In genomic region chr2:10422251-10422650, GRCh38 we compare ENCODE assay signal across 29 cellular contexts.
"Had no signal": no experiment of that assay in that cellular context is flagged by ENCODE, and none has a peak within 500 bp of the region (broad histone marks: within the 10 kb centered on the region; RNA-seq: fewer than 3 reads in every experiment).

No MANE protein-coding gene starts in this region.

- H3K4me3 ChIP-seq: adrenal gland, body of pancreas had no signal

- H3K9me3 ChIP-seq: adrenal gland, body of pancreas had no signal

- H3K4me1 ChIP-seq: adrenal gland had no signal

- ATAC-seq: activated CD4-positive, CD25-positive, alpha-beta regulatory T cell treated with anti-CD3 and anti-CD28 coated beads, Interleukin-2, amount 50 U/mL, for 24 hours; activated CD8-positive, alpha-beta T cell treated with anti-CD3 and anti-CD28 coated beads for 36 hours; activated naive CD8-positive, alpha-beta T cell treated with anti-CD3 and anti-CD28 coated beads, Interleukin-2, amount 50 U/mL, for 24 hours; activated T-cell treated with anti-CD3 and anti-CD28 coated beads, Interleukin-2, amount 50 U/mL, for 4 hours; activated T-helper 17 cell treated with anti-CD3 and anti-CD28 coated beads, Interleukin-2, amount 50 U/mL, for 72 hours; body of pancreas; effector memory CD8-positive, alpha-beta T cell; T-helper 17 cell had no signal

- H3K27ac ChIP-seq: adrenal gland, body of pancreas, epithelial cell of prostate, WERI-Rb-1 had no signal

- H3K27me3 ChIP-seq: adrenal gland, body of pancreas had no signal

- DNase-seq: activated B cell treated with CpG ODN at 0.5 μM for 24 hours; activated CD4-positive, alpha-beta T cell treated with anti-CD3 and anti-CD28 coated beads for 48 hours; activated CD4-positive, alpha-beta T cell treated with anti-CD3 and anti-CD28 coated beads, Interleukin-2, amount 50 U/mL, for 1 hour; activated CD4-positive, alpha-beta T cell treated with anti-CD3 and anti-CD28 coated beads, Interleukin-2, amount 50 U/mL, for 48 hours; activated CD8-positive, alpha-beta memory T cell treated with anti-CD3 and anti-CD28 coated beads for 24 hours; activated CD8-positive, alpha-beta T cell treated with anti-CD3 and anti-CD28 coated beads for 36 hours; activated effector memory CD4-positive, alpha-beta T cell treated with Interleukin-2 at 50 U/mL for 16 hours; activated naive CD4-positive, alpha-beta T cell treated with anti-CD3 and anti-CD28 coated beads for 36 hours; activated naive CD8-positive, alpha-beta T cell treated with anti-CD3 and anti-CD28 coated beads for 36 hours; activated naive CD8-positive, alpha-beta T cell treated with anti-CD3 and anti-CD28 coated beads, Interleukin-2, amount 50 U/mL, for 24 hours; activated T-cell treated with anti-CD3 and anti-CD28 coated beads, Interleukin-2, amount 50 U/mL, for 4 hours; adrenal gland; amygdala; aorta; body of pancreas; caudate nucleus; cortex of kidney; dermis blood vessel endothelial cell; effector CD4-positive, alpha-beta T cell; effector memory CD8-positive, alpha-beta T cell; foreskin fibroblast; head of caudate nucleus; T-helper 1 cell; T-helper 17 cell; T1000; WERI-Rb-1 had no signal
